In the genomic region with DNA sequence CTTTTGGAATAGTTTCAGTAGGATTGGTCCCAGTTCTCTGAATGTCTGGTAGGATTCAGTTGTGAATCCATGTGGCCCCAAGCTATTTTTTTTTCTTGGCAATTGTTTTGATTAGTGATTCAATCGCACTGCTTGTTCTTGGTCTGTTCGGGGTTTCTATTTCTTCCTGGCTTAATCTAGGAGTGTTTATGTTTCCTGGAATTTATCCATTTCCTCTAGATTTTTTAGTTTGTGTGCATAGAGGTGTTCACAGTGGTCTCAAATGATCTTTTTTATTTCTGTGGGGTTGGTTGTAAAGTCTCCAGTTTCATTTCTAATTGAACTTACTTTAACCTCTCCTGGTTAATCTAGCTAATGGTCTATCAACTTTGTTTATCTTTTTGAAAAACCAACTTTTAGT, we compare ENCODE assay signal across 21 cellular contexts.
A peak's percentile ranks its signal among the peaks of the same experiment; 100 is the strongest.
DNase-seq lines count a peak whose midpoint lies in the region; ATAC-seq, FAIRE-seq and TF ChIP-seq lines count a peak whose summit lies in the region.
"Had no signal": no experiment of that assay in that cellular context is flagged by ENCODE, and none has a peak within 500 bp of the region (broad histone marks: within the 10 kb centered on the region; RNA-seq: fewer than 3 reads in every experiment).

No MANE protein-coding gene starts in this region.

- TF ChIP-seq CTCF in Caco-2 (IDR thresholded peaks at IDR 0.05; ENCODE audit: insufficient read depth in 1 of 2, low read depth in 1 of 2, low read length in 1 of 2, severe bottlenecking in 1 of 2, unreplicated experiment in 1 of 2) (no peak), bronchial epithelial cell (IDR thresholded peaks at IDR 0.05; ENCODE audit: insufficient read depth, low read length, severe bottlenecking) (no peak), foreskin fibroblast (IDR thresholded peaks at IDR 0.05; ENCODE audit: low read depth, low read length) (no peak), H9 (conservative IDR thresholded peaks at IDR 0.05) (no peak), GM23338 (conservative IDR thresholded peaks at IDR 0.05; ENCODE audit: low read depth in 2 of 2) (no peak)

- H3K4me1 Mint-ChIP-seq in Caco-2 (ENCODE audit: low read depth, unreplicated experiment) (peaks cover 13% of the 10 kb centered on the region), H9 (no peaks in the 10 kb centered on the region), GM23338 (no peaks in the 10 kb centered on the region)
- H3K4me1 Mint-ChIP-seq: endodermal cell had no signal

- H3K14ac ChIP-seq in H9 (ENCODE audit: insufficient read depth, low read length) = no peak overlapping the region

- H3K23ac ChIP-seq in H9 (ENCODE audit: insufficient read length, low read depth, low read length) = no peak overlapping the region

- no peak for FAIRE-seq in bronchial epithelial cell (lab: Jason Lieb, UNC)
- FAIRE-seq: kidney had no signal

- no peak for DNase-seq in Caco-2
- peak; percentile 21 for DNase-seq in HT1080 (ENCODE audit: low read depth)
- peak; percentile 31 for DNase-seq in bronchial epithelial cell (ENCODE audit: low read depth)
- peak; percentile 8 to 57 for DNase-seq in foreskin fibroblast
- DNase-seq in H9 = no peak
- no peak for DNase-seq in GM23338 (ENCODE audit: low spot score)
- no peak for DNase-seq in NK-92 (lab: John Stamatoyannopoulos, UW; ENCODE audit: unreplicated experiment)
- DNase-seq: activated CD8-positive, alpha-beta memory T cell treated with anti-CD3 and anti-CD28 coated beads for 24 hours; activated naive CD4-positive, alpha-beta T cell treated with anti-CD3 and anti-CD28 coated beads, Interleukin-2, amount 50 U/mL, for 16 hours; activated T-cell treated with anti-CD3 and anti-CD28 coated beads, Interleukin-2, amount 50 U/mL, for 72 hours; CD4-positive, CD25-positive, alpha-beta regulatory T cell; endodermal cell; gastrocnemius medialis; kidney; NCI-H2171 treated with DMSO at 0.1 percent for 48 hours; NCI-H526 treated with DMSO at 0.1 percent for 48 hours; right lobe of liver had no signal

- H3K4me3 ChIP-seq in Caco-2 (ENCODE audit: low read depth, low read length) = no peak overlapping the region
- H3K4me3 ChIP-seq in bronchial epithelial cell (ENCODE audit: low read depth, low read length) = no peak overlapping the region
- no peak overlapping the region for H3K4me3 ChIP-seq in foreskin fibroblast (ENCODE audit: low read depth in 1 of 2, low read length in 2 of 2)
- no peak overlapping the region for H3K4me3 ChIP-seq in GM23338
- H3K4me3 ChIP-seq: ascending aorta, gastrocnemius medialis, right lobe of liver had no signal

- no peak overlapping the region for H2BK12ac ChIP-seq in H9 (ENCODE audit: insufficient read length, low read depth, low read length)

- no peaks in the 10 kb centered on the region for H3K23me2 ChIP-seq in H9 (ENCODE audit: insufficient read length, low read depth, low read length, poor library complexity, severe bottlenecking)

- no peak overlapping the region for H2BK15ac ChIP-seq in H9 (ENCODE audit: low read depth, low read length)

- no peak overlapping the region for H2BK120ac ChIP-seq in H9 (ENCODE audit: low read depth, low read length, poor library complexity, severe bottlenecking)

- no CpG with 5 or more reads among the region's 2 CpGs for WGBS in H9 (ENCODE audit: extremely low coverage, insufficient read length, low lambda C conversion rate)

- H3K9me3 Mint-ChIP-seq in Caco-2 (ENCODE audit: unreplicated experiment) = no peaks in the 10 kb centered on the region
- peaks cover 0 to 2% of the 10 kb centered on the region in 2 experiments; a peak in 1 of 5 replicates for H3K9me3 Mint-ChIP-seq in H9
- H3K9me3 Mint-ChIP-seq in GM23338 = peaks cover 2% of the 10 kb centered on the region; the same call in 2 of the 3 replicates

- POLR2A ChIA-PET in Caco-2 (lab: Charles Lee) = no interaction called here

- H3K9ac ChIP-seq in H9 (ENCODE audit: extremely low read depth, insufficient read length, low read length) = no peak overlapping the region

- H3K27me3 ChIP-seq in Caco-2 (replicated peaks; ENCODE audit: control insufficient read depth, insufficient read depth, low read length) (no peaks in the 10 kb centered on the region), bronchial epithelial cell (ENCODE audit: control insufficient read depth, insufficient read depth, low read length) (no peaks in the 10 kb centered on the region), H9 (ENCODE audit: insufficient read depth, low read length) (no peaks in the 10 kb centered on the region), GM23338 (ENCODE audit: insufficient read depth) (no peaks in the 10 kb centered on the region)
- H3K27me3 ChIP-seq: ascending aorta, gastrocnemius medialis, right lobe of liver had no signal

- no peak overlapping the region for H3K4ac ChIP-seq in H9 (ENCODE audit: low read depth, low read length)

- H3K27me3 Mint-ChIP-seq in Caco-2 (ENCODE audit: insufficient read depth, unreplicated experiment) (no peaks in the 10 kb centered on the region), H9 (ENCODE audit: low read depth) (no peaks in the 10 kb centered on the region), GM23338 (ENCODE audit: insufficient read depth, low read depth, poor library complexity) (no peaks in the 10 kb centered on the region)
- H3K27me3 Mint-ChIP-seq: CD4-positive, CD25-positive, alpha-beta regulatory T cell had no signal

- H3K27ac ChIP-seq in H9 (ENCODE audit: insufficient read length, low read depth, low read length) = no peak overlapping the region
- H3K27ac ChIP-seq in GM23338 (ENCODE audit: low read depth) = no peak overlapping the region
- H3K27ac ChIP-seq: ascending aorta, gastrocnemius medialis, right lobe of liver had no signal

- no peaks in the 10 kb centered on the region for H3F3A ChIP-seq in GM23338 (replicated peaks; ENCODE audit: low read depth)

- no peak overlapping the region for H3K56ac ChIP-seq in H9 (ENCODE audit: insufficient read length, low read depth, low read length)

- H3K4me1 ChIP-seq in Caco-2 = peaks cover 14% of the 10 kb centered on the region
- H3K4me1 ChIP-seq in H9 (ENCODE audit: insufficient read depth, low read length) = no peaks in the 10 kb centered on the region
- no peaks in the 10 kb centered on the region for H3K4me1 ChIP-seq in GM23338 (ENCODE audit: insufficient read depth)
- H3K4me1 ChIP-seq: ascending aorta, gastrocnemius medialis, right lobe of liver had no signal

- H4K91ac ChIP-seq in H9 (ENCODE audit: insufficient read length, low read depth, low read length) = no peak overlapping the region

- H3K9me3 ChIP-seq in Caco-2 (no peaks in the 10 kb centered on the region), H9 (ENCODE audit: control insufficient read depth, low read depth, low read length) (no peaks in the 10 kb centered on the region)
- H3K9me3 ChIP-seq: ascending aorta, gastrocnemius medialis, right lobe of liver had no signal

- no peaks in the 10 kb centered on the region for H3K9me2 ChIP-seq in GM23338 (ENCODE audit: insufficient read depth)

- H3K36me3 Mint-ChIP-seq in Caco-2 (ENCODE audit: insufficient read depth, unreplicated experiment) (no peaks in the 10 kb centered on the region), H9 (ENCODE audit: insufficient read depth in 1 of 3, low read depth in 3 of 3) (no peaks in the 10 kb centered on the region), GM23338 (ENCODE audit: low read depth) (no peaks in the 10 kb centered on the region)
- H3K36me3 Mint-ChIP-seq: CD4-positive, CD25-positive, alpha-beta regulatory T cell had no signal

- no peak overlapping the region for H2BK20ac ChIP-seq in H9 (ENCODE audit: low read depth, low read length, poor library complexity, severe bottlenecking)

- intact Hi-C loops in Caco-2 (cut with micrococcal nuclease; ENCODE audit: unreplicated experiment) = no loop called here

- no TSS peak for BruUV-seq in Caco-2 (replicated peaks; lab: Mats Ljungman, UMichigan)

- H4K5ac ChIP-seq in H9 (ENCODE audit: insufficient read length, low read depth, low read length) = no peak overlapping the region

- H2AK5ac ChIP-seq in H9 (ENCODE audit: insufficient read length, low read length) = no peak overlapping the region

- CTCF ChIA-PET in Caco-2 (lab: Charles Lee) = no interaction called here

- H3K79me2 ChIP-seq in H9 (ENCODE audit: insufficient read depth, low read length) (no peaks in the 10 kb centered on the region), GM23338 (replicated peaks; ENCODE audit: insufficient read depth) (no peaks in the 10 kb centered on the region)

- H3K4me2 ChIP-seq in H9 (ENCODE audit: insufficient read depth, insufficient read length, low read length) (no peak overlapping the region), GM23338 (no peak overlapping the region)

- H4K8ac ChIP-seq in H9 (replicated peaks; ENCODE audit: insufficient read length, low read depth, low read length) = no peak overlapping the region

- H3K18ac ChIP-seq in H9 (ENCODE audit: insufficient read length, low read depth, low read length) = no peak overlapping the region

- no peak for ATAC-seq in GM18870 (IDR thresholded peaks at IDR 0.05; ENCODE audit: unreplicated experiment)
- ATAC-seq in GM23338 = no peak
- ATAC-seq: activated T-cell treated with anti-CD3 and anti-CD28 coated beads, Interleukin-2, amount 50 U/mL, for 72 hours; gastrocnemius medialis; HCT116; Right ventricle myocardium inferior had no signal

- H2AFZ ChIP-seq in H9 (ENCODE audit: low read length) (no peak overlapping the region), GM23338 (no peak overlapping the region)

- H3K4me3 Mint-ChIP-seq in Caco-2 (ENCODE audit: unreplicated experiment) (no peak overlapping the region), H9 (no peak overlapping the region), GM23338 (no peak overlapping the region)
- H3K4me3 Mint-ChIP-seq: activated T-cell treated with anti-CD3 and anti-CD28 coated beads, Interleukin-2, amount 50 U/mL, for 72 hours; CD4-positive, CD25-positive, alpha-beta regulatory T cell; endodermal cell had no signal

- no peak overlapping the region for H3T11ph ChIP-seq in H9 (ENCODE audit: low read length)

- no peaks in the 10 kb centered on the region for H3K79me1 ChIP-seq in H9 (ENCODE audit: insufficient read depth, low read depth, low read length, poor library complexity, severe bottlenecking)

- H3K36me3 ChIP-seq in Caco-2 (ENCODE audit: control insufficient read depth, insufficient read depth, low read length) (no peaks in the 10 kb centered on the region), bronchial epithelial cell (ENCODE audit: control insufficient read depth, insufficient read depth, low read length) (no peaks in the 10 kb centered on the region), GM23338 (ENCODE audit: insufficient read depth) (no peaks in the 10 kb centered on the region)
- H3K36me3 ChIP-seq: ascending aorta, gastrocnemius medialis, right lobe of liver had no signal

- H2BK5ac ChIP-seq in H9 (ENCODE audit: insufficient read length, low read length) = no peak overlapping the region

- H4K20me1 ChIP-seq in H9 (ENCODE audit: control insufficient read depth, insufficient read depth, insufficient read length) (no peaks in the 10 kb centered on the region), GM23338 (replicated peaks; ENCODE audit: insufficient read depth) (no peaks in the 10 kb centered on the region)

- H3K27ac Mint-ChIP-seq in Caco-2 (ENCODE audit: unreplicated experiment) = peak overlapping the region; percentile 29
- H3K27ac Mint-ChIP-seq in H9 = 0 out of 7 replicates have a peak overlapping the region, but pooled peaks of 1 of the 3 experiments have one; percentile 16
- H3K27ac Mint-ChIP-seq in GM23338 = no peak overlapping the region
- H3K27ac Mint-ChIP-seq: activated T-cell treated with anti-CD3 and anti-CD28 coated beads, Interleukin-2, amount 50 U/mL, for 72 hours; CD4-positive, CD25-positive, alpha-beta regulatory T cell; endodermal cell had no signal

Comparison
In these comparisons a context has a peak if more than half of its experiments do, and no peak if none do; other contexts are left out.
1. DNase-seq: peak in HT1080 (single experiment), bronchial epithelial cell (single experiment) and foreskin fibroblast (2 of 2); none in Caco-2 (0 of 2), H9 (single experiment), GM23338 (single experiment) and NK-92 (single experiment).